8 cellular contexts compared by ENCODE assay signal in genomic region chr3:31532587-31533168, GRCh38. TPM values are rescaled to one million over a fixed set of nuclear protein-coding genes. Genes with fewer than 3 reads are reported as not detected.
A peak's percentile ranks its signal among the peaks of the same experiment; 100 is the strongest.
DNase-seq lines count a peak whose midpoint lies in the region; ATAC-seq and TF ChIP-seq lines count a peak whose summit lies in the region.

Gene STT3B (plus strand): TSS chr3:31532925. CDS start chr3:31532999, 74 bp downstream.

- H3K36me3 ChIP-seq in HUES48 (ENCODE audit: control insufficient read depth, insufficient read depth, low read length) (no peaks in the 10 kb centered on the region), SK-N-MC (ENCODE audit: insufficient read depth, low read length) (peaks cover 12% of the 10 kb centered on the region), right atrium auricular region (no peaks in the 10 kb centered on the region), aorta (ENCODE audit: control insufficient read depth in 1 of 2, insufficient read depth in 2 of 2, low read length in 1 of 2) (no peaks in the 10 kb centered on the region)

- WGBS in adipose tissue, 3 donors: 0 to 1% (median 0%) methylated on average over 51 to 68 of the region's 68 CpGs
- WGBS in aorta, 2 donors: 0% methylated on average over 45 to 68 of the region's 68 CpGs

- H3K27ac ChIP-seq in HUES48 (ENCODE audit: low read depth, low read length): peak within 1 kb of the TSS; percentile 100
- peak within 1 kb of the TSS; percentile 96 for H3K27ac ChIP-seq in SK-N-MC
- peak within 1 kb of the TSS; percentile 94 for H3K27ac ChIP-seq in adipose tissue (ENCODE audit: low read depth, low read length)
- H3K27ac ChIP-seq in right atrium auricular region: peak within 1 kb of the TSS; percentile 96 to 98
- peak within 1 kb of the TSS; percentile 21 to 79 for H3K27ac ChIP-seq in aorta (ENCODE audit: low read depth in 1 of 2, low read length in 2 of 2)

- H3K4me1 ChIP-seq in HUES48 (ENCODE audit: control insufficient read depth, insufficient read depth, low read length) (peaks cover 36% of the 10 kb centered on the region), right atrium auricular region (peaks cover 0 to 35% of the 10 kb centered on the region in 2 donors), aorta (ENCODE audit: control insufficient read depth in 1 of 2, insufficient read depth in 2 of 2, low read length in 2 of 2) (peaks cover 2 to 6% of the 10 kb centered on the region in 2 donors)

- no peaks in the 10 kb centered on the region for H3K27me3 ChIP-seq in HUES48 (ENCODE audit: control insufficient read depth, insufficient read depth, low read length)
- no peaks in the 10 kb centered on the region for H3K27me3 ChIP-seq in right atrium auricular region
- H3K27me3 ChIP-seq in aorta (ENCODE audit: control insufficient read depth in 1 of 2, insufficient read depth in 2 of 2, low read length in 1 of 2): no peaks in the 10 kb centered on the region

- no peak for TF ChIP-seq CTCF in right atrium auricular region (IDR thresholded peaks at IDR 0.05)

- DNase-seq in Daoy (ENCODE audit: low read depth) (peak; percentile 84), SK-N-MC (ENCODE audit: low read depth, low spot score) (no peak), right atrium auricular region (ENCODE audit: low spot score) (peak; percentile 70), renal cortical epithelial cell (ENCODE audit: low read depth) (peak; percentile 49), aorta (peak; percentile 90 to 94)

- intact Hi-C loops in aorta (cut with DNase I): loop anchor here in 1 of 2 donors (2.0 to 10.0 kb wide), 2 partner anchors 168 to 366 kb away; no protein-coding TSS in a partner anchor

- H3K9me3 ChIP-seq in HUES48 (ENCODE audit: control insufficient read depth, insufficient read depth, low read length) (no peaks in the 10 kb centered on the region), SK-N-MC (ENCODE audit: low read depth, low read length) (no peaks in the 10 kb centered on the region), right atrium auricular region (no peaks in the 10 kb centered on the region), aorta (ENCODE audit: control insufficient read depth, low read length) (no peaks in the 10 kb centered on the region)

- H3K9ac ChIP-seq in HUES48 (ENCODE audit: low read depth, low read length): peak within 1 kb of the TSS; percentile 99
- H3K9ac ChIP-seq in SK-N-MC (ENCODE audit: insufficient read length): peak within 1 kb of the TSS; percentile 90

- ATAC-seq in GM21447 (IDR thresholded peaks at IDR 0.05; ENCODE audit: unreplicated experiment) (peak; percentile 53), aorta (ENCODE audit: low FRiP score) (peak; percentile 92)

- H3K4me3 ChIP-seq in HUES48 (ENCODE audit: low read depth, low read length) (peak within 1 kb of the TSS; percentile 99), SK-N-MC (peak within 1 kb of the TSS; percentile 84), right atrium auricular region (peak within 1 kb of the TSS; percentile 72 to 91), aorta (ENCODE audit: low read length in 2 of 2) (peak within 1 kb of the TSS; percentile 87 to 89)

RNA-seq across cellular contexts. Expression of gene STT3B, which starts in this region (rescaled TPM):
- total RNA-seq in Daoy (2014; rRNA removed; shearing (Covaris generic)): 74.7 and 85.9 TPM in 2 replicates
- 10 to 100 TPM; 26.1 to 33.9 (median 29.0) TPM for polyA plus RNA-seq in adipose tissue
- total RNA-seq in right atrium auricular region: 10 to 100 TPM; 78.0 to 87.5 TPM
- total RNA-seq in renal cortical epithelial cell: 176 and 183 TPM in 2 replicates
- total RNA-seq in aorta: 10 to 100 TPM; 91.7 to 92.3 TPM
- 10 to 100 TPM; 40.9 to 60.6 TPM for polyA plus RNA-seq in aorta

Comparison
In these comparisons a context has a peak if more than half of its experiments do, and no peak if none do; other contexts are left out.
1. H3K27ac ChIP-seq: peak in every context shown above with its lines; median percentile 100 in HUES48; 97 in right atrium auricular region; 96 in SK-N-MC; 94 in adipose tissue; 50 in aorta.